1 cellular context compared by ENCODE assay signal in genomic region chr16:58392215-58393137, GRCh38.
A peak's percentile ranks its signal among the peaks of the same experiment; 100 is the strongest.
TF ChIP-seq lines count a peak whose summit lies in the region.

Gene GINS3, plus strand, starts transcription at chr16:58392471. Its CDS starts 131 bp downstream, at chr16:58392602.

TF ChIP-seq in K562, 482 proteins besides CTCF, POLR2A, EP300 and RAD21 (continued from another document and continues in another):
- TF ChIP-seq STAG1 (CRISPR knock-in tag; IDR thresholded peaks at IDR 0.05; ENCODE audit: borderline replicate concordance) (no peak), GMEB1 (CRISPR knock-in tag; IDR thresholded peaks at IDR 0.05) (peak; percentile 50; the same call in 1 of the 2 replicates), SMAD3 (CRISPR knock-in tag; conservative IDR thresholded peaks at IDR 0.05) (no peak), RAD51 (IDR thresholded peaks at IDR 0.05; ENCODE audit: borderline replicate concordance, low read depth) (peak; percentile 23; the same call in 1 of the 2 replicates), DPF2 (IDR thresholded peaks at IDR 0.05) (peak; percentile 28; the same call in 1 of the 2 replicates), ZKSCAN8 (CRISPR knock-in tag; IDR thresholded peaks at IDR 0.05) (peak; percentile 97), SP1 (CRISPR knock-in tag; IDR thresholded peaks at IDR 0.05) (peak; percentile 79), JUN (IDR thresholded peaks at IDR 0.05; ENCODE audit: borderline replicate concordance, low read depth, low read length) (peak; percentile 13; the same call in 1 of the 2 replicates), JUN (CRISPR knock-in tag; IDR thresholded peaks at IDR 0.05; ENCODE audit: borderline replicate concordance) (0 out of 2 replicates have a peak, but pooled peaks have one; percentile 58), PURB (CRISPR knock-in tag; IDR thresholded peaks at IDR 0.05; ENCODE audit: low read depth) (no peak), ZFP91 (CRISPR knock-in tag; IDR thresholded peaks at IDR 0.05) (0 out of 2 replicates have a peak, but pooled peaks have one; percentile 54), CHAMP1 (IDR thresholded peaks at IDR 0.05) (no peak), COPS2 (conservative IDR thresholded peaks at IDR 0.05) (no peak), MAZ (CRISPR knock-in tag; conservative IDR thresholded peaks at IDR 0.05 in 1 of 2, IDR thresholded peaks at IDR 0.05 in 1 of 2) (peak; percentile 88 to 93), ARID3A (IDR thresholded peaks at IDR 0.05; ENCODE audit: borderline replicate concordance, low read depth, low read length) (no peak), ZNF76 (CRISPR knock-in tag; IDR thresholded peaks at IDR 0.05; ENCODE audit: borderline replicate concordance) (peak; percentile 66), SUPT5H (IDR thresholded peaks at IDR 0.05) (peak; percentile 93), ZNF263 (CRISPR knock-in tag; IDR thresholded peaks at IDR 0.05; ENCODE audit: borderline replicate concordance) (0 out of 2 replicates have a peak, but pooled peaks have one; percentile 31), ATF6 (CRISPR knock-in tag; IDR thresholded peaks at IDR 0.05) (peak; percentile 97; the same call in 1 of the 2 replicates), DIDO1 (tag; IDR thresholded peaks at IDR 0.05; ENCODE audit: low read depth) (peak; percentile 65; the same call in 1 of the 2 replicates), PHF21A (IDR thresholded peaks at IDR 0.05; ENCODE audit: borderline replicate concordance, low read depth) (0 out of 2 replicates have a peak, but pooled peaks have one; percentile 58), TAF1 (IDR thresholded peaks at IDR 0.05; ENCODE audit: control insufficient read depth, extremely low read depth, insufficient read depth, low read length, severe bottlenecking) (peak; percentile 73), MYC (IDR thresholded peaks at IDR 0.05; ENCODE audit: low read depth, low read length) (peak; percentile 78; the same call in 1 of the 2 replicates), MYC (CRISPR knock-in tag; IDR thresholded peaks at IDR 0.05; ENCODE audit: borderline replicate concordance, low read depth) (peak; percentile 78; the same call in 1 of the 2 replicates), NR2C2 (CRISPR knock-in tag; IDR thresholded peaks at IDR 0.05) (peak; percentile 55; the same call in 1 of the 2 replicates), NR2C2 (tag; IDR thresholded peaks at IDR 0.05) (peak; percentile 77), CBX5 (IDR thresholded peaks at IDR 0.05; ENCODE audit: borderline replicate concordance, low read depth) (peak; percentile 4; the same call in 1 of the 2 replicates), PML (IDR thresholded peaks at IDR 0.05; ENCODE audit: low read length) (peak; percentile 83), ETV1 (tag; conservative IDR thresholded peaks at IDR 0.05; ENCODE audit: low read depth) (peak; percentile 92), ZNF174 (CRISPR knock-in tag; IDR thresholded peaks at IDR 0.05) (no peak)
- TF ChIP-seq, protein P1, sequence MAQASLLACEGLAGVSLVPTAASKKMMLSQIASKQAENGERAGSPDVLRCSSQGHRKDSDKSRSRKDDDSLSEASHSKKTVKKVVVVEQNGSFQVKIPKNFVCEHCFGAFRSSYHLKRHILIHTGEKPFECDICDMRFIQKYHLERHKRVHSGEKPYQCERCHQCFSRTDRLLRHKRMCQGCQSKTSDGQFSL (CRISPR knock-in tag; IDR thresholded peaks at IDR 0.05): 0 out of 2 replicates have a peak, but pooled peaks have one; percentile 36
- TF ChIP-seq, protein P1 (tag; IDR thresholded peaks at IDR 0.05): no peak
- TF ChIP-seq, protein P2, sequence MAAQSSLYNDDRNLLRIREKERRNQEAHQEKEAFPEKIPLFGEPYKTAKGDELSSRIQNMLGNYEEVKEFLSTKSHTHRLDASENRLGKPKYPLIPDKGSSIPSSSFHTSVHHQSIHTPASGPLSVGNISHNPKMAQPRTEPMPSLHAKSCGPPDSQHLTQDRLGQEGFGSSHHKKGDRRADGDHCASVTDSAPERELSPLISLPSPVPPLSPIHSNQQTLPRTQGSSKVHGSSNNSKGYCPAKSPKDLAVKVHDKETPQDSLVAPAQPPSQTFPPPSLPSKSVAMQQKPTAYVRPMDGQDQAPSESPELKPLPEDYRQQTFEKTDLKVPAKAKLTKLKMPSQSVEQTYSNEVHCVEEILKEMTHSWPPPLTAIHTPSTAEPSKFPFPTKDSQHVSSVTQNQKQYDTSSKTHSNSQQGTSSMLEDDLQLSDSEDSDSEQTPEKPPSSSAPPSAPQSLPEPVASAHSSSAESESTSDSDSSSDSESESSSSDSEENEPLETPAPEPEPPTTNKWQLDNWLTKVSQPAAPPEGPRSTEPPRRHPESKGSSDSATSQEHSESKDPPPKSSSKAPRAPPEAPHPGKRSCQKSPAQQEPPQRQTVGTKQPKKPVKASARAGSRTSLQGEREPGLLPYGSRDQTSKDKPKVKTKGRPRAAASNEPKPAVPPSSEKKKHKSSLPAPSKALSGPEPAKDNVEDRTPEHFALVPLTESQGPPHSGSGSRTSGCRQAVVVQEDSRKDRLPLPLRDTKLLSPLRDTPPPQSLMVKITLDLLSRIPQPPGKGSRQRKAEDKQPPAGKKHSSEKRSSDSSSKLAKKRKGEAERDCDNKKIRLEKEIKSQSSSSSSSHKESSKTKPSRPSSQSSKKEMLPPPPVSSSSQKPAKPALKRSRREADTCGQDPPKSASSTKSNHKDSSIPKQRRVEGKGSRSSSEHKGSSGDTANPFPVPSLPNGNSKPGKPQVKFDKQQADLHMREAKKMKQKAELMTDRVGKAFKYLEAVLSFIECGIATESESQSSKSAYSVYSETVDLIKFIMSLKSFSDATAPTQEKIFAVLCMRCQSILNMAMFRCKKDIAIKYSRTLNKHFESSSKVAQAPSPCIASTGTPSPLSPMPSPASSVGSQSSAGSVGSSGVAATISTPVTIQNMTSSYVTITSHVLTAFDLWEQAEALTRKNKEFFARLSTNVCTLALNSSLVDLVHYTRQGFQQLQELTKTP (IDR thresholded peaks at IDR 0.05; ENCODE audit: low read depth in 1 of 2, partially characterized antibody in 2 of 2): peak; percentile 64 to 95
- TF ChIP-seq, protein P3, sequence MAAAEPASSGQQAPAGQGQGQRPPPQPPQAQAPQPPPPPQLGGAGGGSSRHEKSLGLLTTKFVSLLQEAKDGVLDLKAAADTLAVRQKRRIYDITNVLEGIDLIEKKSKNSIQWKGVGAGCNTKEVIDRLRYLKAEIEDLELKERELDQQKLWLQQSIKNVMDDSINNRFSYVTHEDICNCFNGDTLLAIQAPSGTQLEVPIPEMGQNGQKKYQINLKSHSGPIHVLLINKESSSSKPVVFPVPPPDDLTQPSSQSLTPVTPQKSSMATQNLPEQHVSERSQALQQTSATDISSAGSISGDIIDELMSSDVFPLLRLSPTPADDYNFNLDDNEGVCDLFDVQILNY (CRISPR knock-in tag; IDR thresholded peaks at IDR 0.05): peak; percentile 91; the same call in 1 of the 2 replicates
- TF ChIP-seq, protein P4, sequence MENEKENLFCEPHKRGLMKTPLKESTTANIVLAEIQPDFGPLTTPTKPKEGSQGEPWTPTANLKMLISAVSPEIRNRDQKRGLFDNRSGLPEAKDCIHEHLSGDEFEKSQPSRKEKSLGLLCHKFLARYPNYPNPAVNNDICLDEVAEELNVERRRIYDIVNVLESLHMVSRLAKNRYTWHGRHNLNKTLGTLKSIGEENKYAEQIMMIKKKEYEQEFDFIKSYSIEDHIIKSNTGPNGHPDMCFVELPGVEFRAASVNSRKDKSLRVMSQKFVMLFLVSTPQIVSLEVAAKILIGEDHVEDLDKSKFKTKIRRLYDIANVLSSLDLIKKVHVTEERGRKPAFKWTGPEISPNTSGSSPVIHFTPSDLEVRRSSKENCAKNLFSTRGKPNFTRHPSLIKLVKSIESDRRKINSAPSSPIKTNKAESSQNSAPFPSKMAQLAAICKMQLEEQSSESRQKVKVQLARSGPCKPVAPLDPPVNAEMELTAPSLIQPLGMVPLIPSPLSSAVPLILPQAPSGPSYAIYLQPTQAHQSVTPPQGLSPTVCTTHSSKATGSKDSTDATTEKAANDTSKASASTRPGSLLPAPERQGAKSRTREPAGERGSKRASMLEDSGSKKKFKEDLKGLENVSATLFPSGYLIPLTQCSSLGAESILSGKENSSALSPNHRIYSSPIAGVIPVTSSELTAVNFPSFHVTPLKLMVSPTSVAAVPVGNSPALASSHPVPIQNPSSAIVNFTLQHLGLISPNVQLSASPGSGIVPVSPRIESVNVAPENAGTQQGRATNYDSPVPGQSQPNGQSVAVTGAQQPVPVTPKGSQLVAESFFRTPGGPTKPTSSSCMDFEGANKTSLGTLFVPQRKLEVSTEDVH (IDR thresholded peaks at IDR 0.05; ENCODE audit: low read depth, partially characterized antibody): peak; percentile 99
- TF ChIP-seq, protein P5, sequence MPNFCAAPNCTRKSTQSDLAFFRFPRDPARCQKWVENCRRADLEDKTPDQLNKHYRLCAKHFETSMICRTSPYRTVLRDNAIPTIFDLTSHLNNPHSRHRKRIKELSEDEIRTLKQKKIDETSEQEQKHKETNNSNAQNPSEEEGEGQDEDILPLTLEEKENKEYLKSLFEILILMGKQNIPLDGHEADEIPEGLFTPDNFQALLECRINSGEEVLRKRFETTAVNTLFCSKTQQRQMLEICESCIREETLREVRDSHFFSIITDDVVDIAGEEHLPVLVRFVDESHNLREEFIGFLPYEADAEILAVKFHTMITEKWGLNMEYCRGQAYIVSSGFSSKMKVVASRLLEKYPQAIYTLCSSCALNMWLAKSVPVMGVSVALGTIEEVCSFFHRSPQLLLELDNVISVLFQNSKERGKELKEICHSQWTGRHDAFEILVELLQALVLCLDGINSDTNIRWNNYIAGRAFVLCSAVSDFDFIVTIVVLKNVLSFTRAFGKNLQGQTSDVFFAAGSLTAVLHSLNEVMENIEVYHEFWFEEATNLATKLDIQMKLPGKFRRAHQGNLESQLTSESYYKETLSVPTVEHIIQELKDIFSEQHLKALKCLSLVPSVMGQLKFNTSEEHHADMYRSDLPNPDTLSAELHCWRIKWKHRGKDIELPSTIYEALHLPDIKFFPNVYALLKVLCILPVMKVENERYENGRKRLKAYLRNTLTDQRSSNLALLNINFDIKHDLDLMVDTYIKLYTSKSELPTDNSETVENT (CRISPR knock-in tag; IDR thresholded peaks at IDR 0.05): 0 out of 2 replicates have a peak, but pooled peaks have one; percentile 45
